ENCODE assay signal across 8 cellular contexts in genomic region chr17:81519284-81520020, GRCh38. TPM values are rescaled to one million over a fixed set of nuclear protein-coding genes. Genes with fewer than 3 reads are reported as not detected.
A peak's percentile ranks its signal among the peaks of the same experiment; 100 is the strongest.
DNase-seq lines count a peak whose midpoint lies in the region; ATAC-seq and TF ChIP-seq lines count a peak whose summit lies in the region.

No MANE protein-coding gene starts in this region.

- H3K36me3 ChIP-seq in brain microvascular endothelial cell (replicated peaks), result no peaks in the 10 kb centered on the region

- POLR2A ChIA-PET in T-cell (lab: Charles Lee), result no interaction called here

- in situ Hi-C loops in brain microvascular endothelial cell (cut with HindIII; ENCODE audit: low pct_ligation_motif_present, low sequenced_read_pairs), result loop anchor here (10.0 kb wide), 1 partner anchor 115 kb away; no protein-coding TSS in a partner anchor

- H3K27me3 ChIP-seq in brain microvascular endothelial cell (replicated peaks), result no peaks in the 10 kb centered on the region

- peak; percentile 11 for TF ChIP-seq CTCF in brain microvascular endothelial cell (IDR thresholded peaks at IDR 0.05; ENCODE audit: low read depth, low read length, missing control alignments)

- peak overlapping the region in 2 of 3 donors; percentile 19 to 36 for H3K4me3 Mint-ChIP-seq in T-cell

- H3K27ac ChIP-seq in brain microvascular endothelial cell, result no peak overlapping the region

- H3K27me3 Mint-ChIP-seq in T-cell, result peaks cover 0 to 6% of the 10 kb centered on the region in 2 donors

- DNase-seq in NCI-H510A treated with DMSO at 0.1 percent for 48 hours (lab: John Stamatoyannopoulos, UW) (peak; percentile 79), NCI-H510A (lab: John Stamatoyannopoulos, UW) (no peak), T-cell (peak; percentile 42 to 80 (median 67)), brain microvascular endothelial cell (no peak), left colon (peak; percentile 81 to 83), GF-D8 (lab: John Stamatoyannopoulos, UW) (no peak)
- peak; percentile 60 to 64 for DNase-seq in stimulated activated CD8-positive, alpha-beta memory T cell treated with anti-CD3 and anti-CD28 coated beads, Interleukin-15, amount 100 ng/mL, for 48 hours (ENCODE audit: low read depth in 2 of 2)

- H3K27ac Mint-ChIP-seq in T-cell, result no peak overlapping the region

- peak overlapping the region; percentile 40 for H3K4me3 ChIP-seq in brain microvascular endothelial cell (ENCODE audit: low read depth, low read length)

- no peaks in the 10 kb centered on the region for H3K9me3 Mint-ChIP-seq in T-cell

- H3K4me1 Mint-ChIP-seq in T-cell, result peaks cover 19 to 30% (median 28%) of the 10 kb centered on the region in 3 donors

- intact Hi-C loops in left colon (cut with DNase I, micrococcal nuclease), result loop anchor here in 1 of 2 donors (10.0 kb wide), 1 partner anchor 85 kb away; no protein-coding TSS in a partner anchor

- ATAC-seq in T-cell (replicated peaks in 1 of 4) (peak; percentile 56 to 72 (median 58)), left colon (peak; percentile 61), HG03108 (IDR thresholded peaks at IDR 0.05; ENCODE audit: unreplicated experiment) (no peak)

- CTCF ChIA-PET in T-cell (lab: Charles Lee), result interaction anchor here in 1 of 2 donors (0.6 kb wide), 1 partner anchor 81 kb away, joined by 3 read pairs; no protein-coding TSS in a partner anchor

- H3K36me3 Mint-ChIP-seq in T-cell, result no peaks in the 10 kb centered on the region

RNA-seq across cellular contexts. Expression of gene ACTG1, which starts 6.9 kb away (rescaled TPM):
- 1,000 to 10,000 TPM; 1,183 to 1,383 (median 1,262) TPM for total RNA-seq in T-cell
- 1,000 to 10,000 TPM; 3,767 to 4,413 TPM for total RNA-seq in left colon

RNA-seq across cellular contexts. Expression of gene FSCN2, which starts 8.7 kb away (rescaled TPM):
- total RNA-seq in T-cell (1 to 10 TPM in 3 of 5 donors, under 1 TPM in 2; 0.91 to 4.2 (median 1.2) TPM), left colon (1 to 10 TPM; 2.3 to 4.9 TPM)

RNA-seq across cellular contexts. Expression of gene FAAP100, which starts 32.7 kb away (rescaled TPM):
- total RNA-seq in T-cell, result 10 to 100 TPM; 31.7 to 62.1 (median 59.0) TPM
- total RNA-seq in left colon, result 10 to 100 TPM; 25.4 to 28.8 TPM

Comparison
In these comparisons a context has a peak if more than half of its experiments do, and no peak if none do; other contexts are left out.
1. DNase-seq: peak in NCI-H510A treated with DMSO at 0.1 percent for 48 hours (single experiment), T-cell (34 of 34), left colon (2 of 2) and stimulated activated CD8-positive, alpha-beta memory T cell treated with anti-CD3 and anti-CD28 coated beads, Interleukin-15, amount 100 ng/mL, for 48 hours (2 of 2); none in NCI-H510A (single experiment), brain microvascular endothelial cell (single experiment) and GF-D8 (single experiment).